8 cellular contexts compared by ENCODE assay signal in the genomic region with DNA sequence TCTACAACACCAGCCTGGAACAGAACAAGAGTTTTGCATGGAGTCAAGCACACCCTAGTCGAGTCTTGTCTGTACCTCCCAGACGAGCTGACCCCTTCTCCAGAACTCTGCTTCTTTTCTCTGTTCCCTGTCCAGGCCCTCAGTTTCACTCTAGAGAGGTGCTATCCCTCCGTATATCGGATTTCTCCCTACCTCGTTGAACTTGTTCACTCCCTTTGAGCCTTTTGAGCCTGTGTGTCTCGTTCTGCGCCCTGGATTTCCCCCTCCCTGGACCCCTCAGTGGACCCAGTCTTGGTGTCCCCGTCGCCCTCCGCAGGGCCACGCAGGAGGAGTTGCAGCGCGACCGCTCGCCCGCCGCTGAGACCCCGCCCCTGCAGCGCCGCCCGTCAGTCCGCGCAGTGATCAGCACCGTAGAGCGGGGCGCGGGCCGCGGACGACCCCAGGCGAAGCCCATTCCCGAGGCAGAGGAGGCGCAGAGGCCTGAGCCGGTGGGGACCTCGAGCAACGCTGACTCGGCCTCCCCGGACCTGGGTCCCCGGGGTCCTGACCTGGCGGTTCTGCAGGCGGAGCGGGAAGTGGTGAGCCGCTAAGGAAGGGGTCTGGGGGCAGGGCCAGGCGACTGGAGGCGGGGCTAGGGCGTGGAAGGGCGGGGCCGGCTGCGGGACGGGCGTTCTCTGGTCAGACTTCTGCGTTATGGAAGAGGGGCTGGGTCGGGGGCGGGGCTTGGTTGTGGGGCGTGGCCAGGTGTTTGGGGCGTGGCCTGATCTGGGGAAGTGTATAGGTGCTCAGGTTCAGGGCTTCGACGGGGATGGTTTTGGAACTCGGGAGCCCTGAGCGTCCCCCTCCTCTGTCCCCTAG. TPM values are rescaled to one million over a fixed set of nuclear protein-coding genes. Genes with fewer than 3 reads are reported as not detected.
DNase-seq lines count a peak whose midpoint lies in the region; ATAC-seq lines count a peak whose summit lies in the region.

No MANE protein-coding gene starts in this region.

- H3K4me1 ChIP-seq in ectodermal cell (ENCODE audit: control insufficient read depth, insufficient read depth, low read length), result peaks cover 19% of the 10 kb centered on the region
- peaks cover 5% of the 10 kb centered on the region for H3K4me1 ChIP-seq in mesodermal cell (ENCODE audit: control insufficient read depth, insufficient read depth, low read length, poor library complexity, severe bottlenecking)

- ATAC-seq in HG02870 (IDR thresholded peaks at IDR 0.05; ENCODE audit: unreplicated experiment) (peak; percentile 64), GM19452 (IDR thresholded peaks at IDR 0.05; ENCODE audit: unreplicated experiment) (no peak)

- no peak overlapping the region for H3K27ac ChIP-seq in ectodermal cell (ENCODE audit: insufficient read depth, low read depth, low read length, poor library complexity, severe bottlenecking)
- H3K27ac ChIP-seq in mesodermal cell (ENCODE audit: low read depth, low read length, severe bottlenecking), result no peak overlapping the region

- H3K4me3 ChIP-seq in ectodermal cell (ENCODE audit: insufficient read depth, low read depth, low read length) (peak overlapping the region; percentile 41), mesodermal cell (ENCODE audit: extremely low read depth, insufficient read depth, low read length, poor library complexity, severe bottlenecking) (peak overlapping the region; percentile 44)

- WGBS in ectodermal cell, 2 experiments, result 1 to 2% methylated on average over 60 of the region's 60 CpGs
- 1 to 3% methylated on average over 37 to 44 of the region's 60 CpGs for WGBS in mesodermal cell (ENCODE audit: insufficient coverage in 2 of 2), 2 experiments

- in situ Hi-C loops in G401 (cut with HindIII; ENCODE audit: low sequenced_read_pairs), result no loop called here

- H3K9me3 ChIP-seq in ectodermal cell (ENCODE audit: control insufficient read depth, low read length), result no peaks in the 10 kb centered on the region
- H3K9me3 ChIP-seq in mesodermal cell (ENCODE audit: control insufficient read depth, low read length), result no peaks in the 10 kb centered on the region

- peak; percentile 24 for DNase-seq in G401 (ENCODE audit: low spot score)
- DNase-seq in NCI-H446 treated with DMSO at 0.1 percent for 48 hours (lab: John Stamatoyannopoulos, UW), result peak; percentile 44
- DNase-seq in activated CD4-positive, alpha-beta T cell treated with anti-CD3 and anti-CD28 coated beads, Interleukin-2, amount 50 U/mL, for 1 hour, result peak; percentile 87
- DNase-seq in stimulated activated CD8-positive, alpha-beta memory T cell treated with anti-CD3 and anti-CD28 coated beads, Interleukin-2, amount 100 ng/mL, for 48 hours (ENCODE audit: low read depth in 2 of 2), result peak; percentile 78 to 93

- H3K36me3 ChIP-seq in ectodermal cell (ENCODE audit: control insufficient read depth, insufficient read depth, low read length) (no peaks in the 10 kb centered on the region), mesodermal cell (ENCODE audit: control insufficient read depth, insufficient read depth, low read length) (no peaks in the 10 kb centered on the region)

- peaks cover 87% of the 10 kb centered on the region for H3K27me3 ChIP-seq in ectodermal cell (ENCODE audit: control insufficient read depth, insufficient read depth, low read length, poor library complexity, severe bottlenecking)

RNA-seq across cellular contexts. Expression of gene EPS8L1, which starts 5.5 kb away (rescaled TPM):
- total RNA-seq in G401 (2014; rRNA removed; shearing (Covaris generic)), result 9.7 and 11.7 TPM in 2 replicates
- polyA plus RNA-seq in ectodermal cell (2013, experiment 1 of 4), result 8.1 TPM
- 14.5 TPM for polyA plus RNA-seq in ectodermal cell (2013, experiment 2 of 4)
- 12.1 TPM for polyA plus RNA-seq in ectodermal cell (2013, experiment 3 of 4)
- polyA plus RNA-seq in ectodermal cell (2013, experiment 4 of 4), result 8.8 TPM
- polyA plus RNA-seq in mesodermal cell (2013, experiment 1 of 2), result 6.6 TPM
- 3.3 TPM for polyA plus RNA-seq in mesodermal cell (2013, experiment 2 of 2)

RNA-seq across cellular contexts. Expression of gene RDH13, which starts 18.2 kb away (rescaled TPM):
- 31.4 and 38.9 TPM in 2 replicates for total RNA-seq in G401 (2014; rRNA removed; shearing (Covaris generic))
- polyA plus RNA-seq in ectodermal cell (2013, experiment 1 of 4), result 9.8 TPM
- 8.7 TPM for polyA plus RNA-seq in ectodermal cell (2013, experiment 2 of 4)
- polyA plus RNA-seq in ectodermal cell (2013, experiment 3 of 4), result 6.6 TPM
- 7.1 TPM for polyA plus RNA-seq in ectodermal cell (2013, experiment 4 of 4)
- 7.3 TPM for polyA plus RNA-seq in mesodermal cell (2013, experiment 1 of 2)
- polyA plus RNA-seq in mesodermal cell (2013, experiment 2 of 2), result 6.1 TPM

RNA-seq across cellular contexts. Expression of gene PPP1R12C, which starts 36.3 kb away (rescaled TPM):
- 77.4 and 81.7 TPM in 2 replicates for total RNA-seq in G401 (2014; rRNA removed; shearing (Covaris generic))
- 86.4 TPM for polyA plus RNA-seq in ectodermal cell (2013, experiment 1 of 4)
- 76.8 TPM for polyA plus RNA-seq in ectodermal cell (2013, experiment 2 of 4)
- 59.7 TPM for polyA plus RNA-seq in ectodermal cell (2013, experiment 3 of 4)
- 61.4 TPM for polyA plus RNA-seq in ectodermal cell (2013, experiment 4 of 4)
- 69.5 TPM for polyA plus RNA-seq in mesodermal cell (2013, experiment 1 of 2)
- 59.1 TPM for polyA plus RNA-seq in mesodermal cell (2013, experiment 2 of 2)

RNA-seq across cellular contexts. Expression of gene GP6, which starts 43.1 kb away (rescaled TPM):
- not detected in 2 replicates for total RNA-seq in G401 (2014; rRNA removed; shearing (Covaris generic))
- not detected for polyA plus RNA-seq in ectodermal cell (2013, experiment 1 of 4)
- polyA plus RNA-seq in ectodermal cell (2013, experiment 2 of 4), result 0.09 TPM
- not detected for polyA plus RNA-seq in ectodermal cell (2013, experiment 3 of 4)
- polyA plus RNA-seq in ectodermal cell (2013, experiment 4 of 4), result 0.41 TPM
- 0.22 TPM for polyA plus RNA-seq in mesodermal cell (2013, experiment 1 of 2)
- polyA plus RNA-seq in mesodermal cell (2013, experiment 2 of 2), result 0.15 TPM

Comparison
In these comparisons a context has a peak if more than half of its experiments do, and no peak if none do; other contexts are left out.
1. DNase-seq: peak in every context shown above with its lines; median percentile 87 in activated CD4-positive, alpha-beta T cell treated with anti-CD3 and anti-CD28 coated beads, Interleukin-2, amount 50 U/mL, for 1 hour; 86 in stimulated activated CD8-positive, alpha-beta memory T cell treated with anti-CD3 and anti-CD28 coated beads, Interleukin-2, amount 100 ng/mL, for 48 hours; 44 in NCI-H446 treated with DMSO at 0.1 percent for 48 hours; 24 in G401.